8 cellular contexts compared by ENCODE assay signal in genomic region chrX:71492086-71493065, GRCh38. TPM values are rescaled to one million over a fixed set of nuclear protein-coding genes. Genes with fewer than 3 reads are reported as not detected.
DNase-seq lines count a peak whose midpoint lies in the region; ATAC-seq lines count a peak whose summit lies in the region.

No MANE protein-coding gene starts in this region.

- H3K4me3 Mint-ChIP-seq in dendritic cell treated with granulocyte-macrophage colony-stimulating factor and Interleukin-4, amounts not matched to agents 40 ng/mL and 50 ng/mL, for 4 days: peak overlapping the region; percentile 80

- H3K27ac ChIP-seq in muscle layer of colon (ENCODE audit: low read depth, low read length): no peak overlapping the region

- no peaks in the 10 kb centered on the region for H3K36me3 ChIP-seq in muscle layer of colon (ENCODE audit: insufficient read depth, low read length)

- peak; percentile 69 for ATAC-seq in HG02870 (IDR thresholded peaks at IDR 0.05; ENCODE audit: unreplicated experiment)
- ATAC-seq in stimulated activated naive CD8-positive, alpha-beta T cell treated with anti-CD3 and anti-CD28 coated beads, Interleukin-15, Interleukin-2, amounts not matched to agents 100 U/mL and 50 U/mL, for 24 hours: peak; percentile 81
- ATAC-seq in HG03520 (IDR thresholded peaks at IDR 0.05; ENCODE audit: unreplicated experiment): no peak

- peak overlapping the region; percentile 81 for H3K27ac Mint-ChIP-seq in dendritic cell treated with granulocyte-macrophage colony-stimulating factor and Interleukin-4, amounts not matched to agents 40 ng/mL and 50 ng/mL, for 4 days

- H3K4me1 ChIP-seq in muscle layer of colon (ENCODE audit: insufficient read depth, low read length): peaks cover 6% of the 10 kb centered on the region

- peaks cover 17% of the 10 kb centered on the region for H3K4me1 Mint-ChIP-seq in dendritic cell treated with granulocyte-macrophage colony-stimulating factor and Interleukin-4, amounts not matched to agents 40 ng/mL and 50 ng/mL, for 4 days (ENCODE audit: low read depth)

- H3K4me3 ChIP-seq in muscle layer of colon (ENCODE audit: low read depth in 1 of 2, low read length in 2 of 2): peak overlapping the region; percentile 52 to 60

- peaks cover 6% of the 10 kb centered on the region for H3K27me3 Mint-ChIP-seq in dendritic cell treated with granulocyte-macrophage colony-stimulating factor and Interleukin-4, amounts not matched to agents 40 ng/mL and 50 ng/mL, for 4 days

- H3K9ac ChIP-seq in muscle layer of colon (ENCODE audit: low read length): no peak overlapping the region

- H3K9me3 ChIP-seq in muscle layer of colon (ENCODE audit: low read length): no peaks in the 10 kb centered on the region

- no peaks in the 10 kb centered on the region for H3K36me3 Mint-ChIP-seq in dendritic cell treated with granulocyte-macrophage colony-stimulating factor and Interleukin-4, amounts not matched to agents 40 ng/mL and 50 ng/mL, for 4 days (ENCODE audit: low read depth)

- intact Hi-C loops in dendritic cell treated with granulocyte-macrophage colony-stimulating factor and Interleukin-4, amounts not matched to agents 40 ng/mL and 50 ng/mL, for 4 days (cut with micrococcal nuclease): loop anchor here (5.0 kb wide), 1 partner anchor 40 kb away; the partner anchor contains the start of gene OGT

- no peaks in the 10 kb centered on the region for H3K9me3 Mint-ChIP-seq in dendritic cell treated with granulocyte-macrophage colony-stimulating factor and Interleukin-4, amounts not matched to agents 40 ng/mL and 50 ng/mL, for 4 days

- H3K27me3 ChIP-seq in muscle layer of colon (ENCODE audit: control insufficient read depth in 1 of 2, insufficient read depth in 2 of 2, low read length in 2 of 2): no peaks in the 10 kb centered on the region

- DNase-seq in Daoy (ENCODE audit: low read depth): peak; percentile 49
- DNase-seq in activated CD4-positive, CD25-positive, alpha-beta regulatory T cell treated with anti-CD3 and anti-CD28 coated beads, Interleukin-2, amount 50 U/mL, for 72 hours: peak; percentile 57
- DNase-seq in stimulated activated naive CD8-positive, alpha-beta T cell treated with anti-CD3 and anti-CD28 coated beads, Interleukin-15, Interleukin-2, amounts not matched to agents 100 U/mL and 50 U/mL, for 24 hours: peak; percentile 61
- DNase-seq in KG1 (lab: John Stamatoyannopoulos, UW): no peak

RNA-seq across cellular contexts. Expression of gene OGT, which starts 40.5 kb away (rescaled TPM):
- total RNA-seq in Daoy (2014; rRNA removed; shearing (Covaris generic)): 32.4 and 44.0 TPM in 2 replicates
